In the genomic region with DNA sequence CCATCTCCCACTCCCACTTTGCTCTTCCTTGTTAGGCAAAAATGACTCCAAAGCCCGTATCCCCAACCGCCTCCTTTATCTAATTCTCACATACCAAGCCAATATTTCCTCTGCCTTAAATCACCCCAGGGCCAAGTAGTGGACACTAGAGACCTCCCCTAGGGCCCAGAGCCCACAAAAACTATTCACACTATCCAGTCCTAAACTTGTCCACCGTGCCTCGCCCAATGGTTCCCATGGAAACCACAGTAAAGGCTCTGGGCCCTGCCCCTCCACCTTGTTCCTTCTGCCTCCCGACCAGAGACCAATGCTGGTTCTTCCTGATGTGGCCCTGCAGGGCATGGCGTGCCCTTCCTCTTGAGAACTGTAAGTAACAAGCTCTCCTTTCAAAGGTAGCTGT, we compare ENCODE assay signal across 27 cellular contexts. TPM values are rescaled to one million over a fixed set of nuclear protein-coding genes. Genes with fewer than 3 reads are reported as not detected.
"Had no signal": no experiment of that assay in that cellular context is flagged by ENCODE, and none has a peak within 500 bp of the region (broad histone marks: within the 10 kb centered on the region; RNA-seq: fewer than 3 reads in every experiment).

No MANE protein-coding gene starts in this region.

- H2AFZ ChIP-seq: PC-9 had no signal

- H3K36me3 ChIP-seq: Peyer's patch, SJSA1 had no signal

- H3K9ac ChIP-seq: KMS-11 had no signal

- H3K27ac ChIP-seq: KMS-11, PC-9, Peyer's patch, SJSA1, SK-N-MC had no signal

- H3K9me3 ChIP-seq: Peyer's patch, SJSA1 had no signal

- H3K4me1 ChIP-seq: Peyer's patch, SJSA1 had no signal

- H3K27me3 ChIP-seq: Peyer's patch, SJSA1 had no signal

- H3K4me2 ChIP-seq: KMS-11, PC-9 had no signal

- FAIRE-seq: HepG2 had no signal

- H3K4me3 ChIP-seq: PC-9, Peyer's patch, SJSA1, SK-N-MC had no signal

- ATAC-seq: HepG2, Right ventricle myocardium inferior had no signal

- DNase-seq: IMR-90, Kasumi-1, NCI-H1092, NCI-H1105 treated with DMSO at 0.1 percent for 48 hours, NCI-H1436, NCI-H187, NCI-H2029, NCI-H2081 treated with DMSO at 0.1 percent for 48 hours, NCI-H2171, NCI-H226, NCI-H446, NCI-H510A, NCI-H524 treated with DMSO at 0.1 percent for 48 hours, NCI-H69, NCI-H774, PC-9, Peyer's patch, SHP77 treated with DMSO at 0.1 percent for 48 hours had no signal

RNA-seq across cellular contexts. Expression of a gene that starts 11.8 kb away (rescaled TPM):
- total RNA-seq: HepG2, HT1080, IMR-90, MCF 10A, OCI-LY7, PC-9, Peyer's patch, Right ventricle myocardium inferior, RPMI7951, SJSA1 had no signal
- polyA plus RNA-seq: HepG2, IMR-90 had no signal

RNA-seq across cellular contexts. Expression of a gene that starts 15.7 kb away (rescaled TPM):
- total RNA-seq: HepG2, HT1080, IMR-90, MCF 10A, OCI-LY7, PC-9, Peyer's patch, Right ventricle myocardium inferior, RPMI7951, SJSA1 had no signal
- polyA plus RNA-seq: HepG2, IMR-90 had no signal

RNA-seq across cellular contexts. Expression of a gene that starts 33.4 kb away (rescaled TPM):
- total RNA-seq: HepG2, HT1080, IMR-90, MCF 10A, OCI-LY7, PC-9, Peyer's patch, Right ventricle myocardium inferior, RPMI7951, SJSA1 had no signal
- polyA plus RNA-seq: HepG2, IMR-90 had no signal

RNA-seq across cellular contexts. Expression of a gene that starts 41.9 kb away (rescaled TPM):
- total RNA-seq: HepG2, HT1080, IMR-90, MCF 10A, OCI-LY7, PC-9, Peyer's patch, Right ventricle myocardium inferior, RPMI7951, SJSA1 had no signal
- polyA plus RNA-seq: HepG2, IMR-90 had no signal
